27 cellular contexts compared by ENCODE assay signal in genomic region chr6:150835620-150836019, GRCh38. TPM values are rescaled to one million over a fixed set of nuclear protein-coding genes. Genes with fewer than 3 reads are reported as not detected.
DNase-seq lines count a peak whose midpoint lies in the region; ATAC-seq, FAIRE-seq and TF ChIP-seq lines count a peak whose summit lies in the region.
"Had no signal": no experiment of that assay in that cellular context is flagged by ENCODE, and none has a peak within 500 bp of the region (broad histone marks: within the 10 kb centered on the region; RNA-seq: fewer than 3 reads in every experiment).

No MANE protein-coding gene starts in this region.

- H3K27me3 Mint-ChIP-seq in progenitor cell of endocrine pancreas: no peaks in the 10 kb centered on the region
- H3K27me3 Mint-ChIP-seq: activated CD4-positive, alpha-beta memory T cell treated with anti-CD3 and anti-CD28 coated beads, Interleukin-2, amount 10 ng/mL, durations not matched to agents 7 days and 5 days; dendritic cell treated with granulocyte-macrophage colony-stimulating factor and Interleukin-4, amounts not matched to agents 40 ng/mL and 50 ng/mL, for 4 days had no signal

- no TSS peak for BruUV-seq in K562 (replicated peaks; lab: Mats Ljungman, UMichigan)

- no peak overlapping the region for H3K9ac ChIP-seq in K562 (ENCODE audit: insufficient read depth in 1 of 2, low read depth in 2 of 2, low read length in 2 of 2)
- H3K9ac ChIP-seq: BLaER1 had no signal

- H3K9me3 ChIP-seq in K562 (replicated peaks; ENCODE audit: control insufficient read depth, insufficient read depth, low read depth, low read length): no peaks in the 10 kb centered on the region
- H3K9me3 ChIP-seq: BLaER1, Caco-2, psoas muscle, tibial nerve had no signal

- peaks cover 0 to 4% of the 10 kb centered on the region in 2 experiments; a peak in 2 of 5 replicates for H3K4me1 ChIP-seq in K562 (replicated peaks in 1 of 2; ENCODE audit: control insufficient read depth in 2 of 2, insufficient read depth in 2 of 2, low read length in 2 of 2)
- H3K4me1 ChIP-seq: BLaER1, psoas muscle, tibial nerve had no signal

- H2AFZ ChIP-seq in K562 (ENCODE audit: low read depth, low read length): no peak overlapping the region

- TF ChIP-seq EP300 in K562 (IDR thresholded peaks at IDR 0.05; ENCODE audit: low read length): no peak

- no peaks in the 10 kb centered on the region for H3K9me1 ChIP-seq in K562 (ENCODE audit: control insufficient read depth, insufficient read depth, low read length)

- H3K4me1 Mint-ChIP-seq in progenitor cell of endocrine pancreas (ENCODE audit: low read depth): peaks cover 9% of the 10 kb centered on the region
- H3K4me1 Mint-ChIP-seq: activated CD4-positive, alpha-beta memory T cell treated with anti-CD3 and anti-CD28 coated beads, Interleukin-2, amount 10 ng/mL, durations not matched to agents 7 days and 5 days; activated naive CD8-positive, alpha-beta T cell treated with anti-CD3 and anti-CD28 coated beads, Interleukin-2, amount 10 ng/mL, durations not matched to agents 7 days and 5 days; naive thymus-derived CD8-positive, alpha-beta T cell had no signal

- no peak for TF ChIP-seq POLR2A in K562 (conservative IDR thresholded peaks at IDR 0.05)

- H4K20me1 ChIP-seq in K562 (replicated peaks; ENCODE audit: control insufficient read depth, insufficient read depth, low read length): peaks cover 2% of the 10 kb centered on the region; the same call in 1 of the 2 replicates
- H4K20me1 ChIP-seq: BLaER1 had no signal

- no peak overlapping the region for H3K4me3 ChIP-seq in K562
- H3K4me3 ChIP-seq: BLaER1, psoas muscle, SK-N-MC, tibial nerve had no signal

- H3K36me3 ChIP-seq in K562 (ENCODE audit: control insufficient read depth, insufficient read depth, low read length): no peaks in the 10 kb centered on the region

- POLR2A ChIA-PET in K562 (lab: Yijun Ruan, JAX): no interaction called here

- no peak for TF ChIP-seq RAD21 in K562 (CRISPR knock-in tag; conservative IDR thresholded peaks at IDR 0.05 in 1 of 2, IDR thresholded peaks at IDR 0.05 in 1 of 2)

- peaks cover 48 to 59% of the 10 kb centered on the region in 2 experiments for H3K27me3 ChIP-seq in K562 (ENCODE audit: control insufficient read depth in 2 of 2, insufficient read depth in 2 of 2, low read length in 2 of 2)
- H3K27me3 ChIP-seq: BLaER1, tibial nerve had no signal

- peak overlapping the region; percentile 37 for H3K27ac Mint-ChIP-seq in progenitor cell of endocrine pancreas
- H3K27ac Mint-ChIP-seq: activated CD4-positive, alpha-beta memory T cell treated with anti-CD3 and anti-CD28 coated beads, Interleukin-2, amount 10 ng/mL, durations not matched to agents 7 days and 5 days; activated naive CD8-positive, alpha-beta T cell treated with anti-CD3 and anti-CD28 coated beads, Interleukin-2, amount 10 ng/mL, durations not matched to agents 7 days and 5 days; dendritic cell treated with granulocyte-macrophage colony-stimulating factor and Interleukin-4, amounts not matched to agents 40 ng/mL and 50 ng/mL, for 4 days; naive thymus-derived CD8-positive, alpha-beta T cell; T-helper 1 cell treated with Interleukin-12 subunit alpha and Interleukin-12 subunit beta and Interleukin-4 antibody, amounts not matched to agents 30 μg/mL and 1 μg/mL, for 36 hours had no signal

- CTCF ChIA-PET in K562 (lab: Yijun Ruan, JAX; ENCODE audit: low intra/inter-chr PET ratio): no interaction called here

- DNase-seq in COLO668 (lab: John Stamatoyannopoulos, UW; ENCODE audit: unreplicated experiment) (peak; percentile 44), LoVo (ENCODE audit: low spot score) (peak; percentile 24), K562 (ENCODE audit: extremely low read depth in 1 of 4, low spot score in 3 of 4) (no peak), progenitor cell of endocrine pancreas (ENCODE audit: low spot score, unreplicated experiment) (no peak), cerebellar nuclear complex (lab: John Stamatoyannopoulos, UW) (no peak), Ammon's horn (ENCODE audit: low spot score) (no peak), T1000 (lab: John Stamatoyannopoulos, UW) (no peak)
- DNase-seq: activated CD4-positive, alpha-beta memory T cell treated with anti-CD3 and anti-CD28 coated beads, Interleukin-2, amount 10 ng/mL, durations not matched to agents 7 days and 5 days; activated CD4-positive, alpha-beta T cell treated with anti-CD3 and anti-CD28 coated beads for 1 hour; activated effector memory CD4-positive, alpha-beta T cell treated with Interleukin-2 at 50 U/mL for 16 hours; activated naive CD8-positive, alpha-beta T cell treated with anti-CD3 and anti-CD28 coated beads, Interleukin-2, amount 10 ng/mL, durations not matched to agents 7 days and 5 days; Caco-2; central memory CD4-positive, alpha-beta T cell; GOT3; naive thymus-derived CD8-positive, alpha-beta T cell; NCI-H1092 treated with DMSO at 0.1 percent for 48 hours; NCI-H1930; NCI-H526 treated with DMSO at 0.1 percent for 48 hours; nucleus accumbens; psoas muscle had no signal

- TF ChIP-seq CTCF in K562 (IDR thresholded peaks at IDR 0.05 in 2 of 3, conservative IDR thresholded peaks at IDR 0.05 in 1 of 3; ENCODE audit: insufficient read depth in 2 of 3, low read depth in 1 of 3, low read length in 3 of 3) (no peak), progenitor cell of endocrine pancreas (IDR thresholded peaks at IDR 0.05; ENCODE audit: unreplicated experiment) (no peak)

- no peak overlapping the region for H3K27ac ChIP-seq in K562 (ENCODE audit: extremely low read depth, low read depth, low read length)
- H3K27ac ChIP-seq: BLaER1, psoas muscle, SK-N-MC, tibial nerve had no signal

- intact Hi-C loops in K562 (cut with micrococcal nuclease): no loop called here

- no peak for ATAC-seq in K562
- ATAC-seq: naive thymus-derived CD8-positive, alpha-beta T cell; psoas muscle had no signal

- peak; percentile 32 for FAIRE-seq in K562 (lab: Jason Lieb, UNC)
- FAIRE-seq: astrocyte, keratinocyte had no signal

- H3K36me3 Mint-ChIP-seq in progenitor cell of endocrine pancreas (ENCODE audit: insufficient read depth): peaks cover 24% of the 10 kb centered on the region
- H3K36me3 Mint-ChIP-seq: activated naive CD8-positive, alpha-beta T cell treated with anti-CD3 and anti-CD28 coated beads, Interleukin-2, amount 10 ng/mL, durations not matched to agents 7 days and 5 days; naive thymus-derived CD8-positive, alpha-beta T cell had no signal

- no peak overlapping the region for H3K4me3 Mint-ChIP-seq in progenitor cell of endocrine pancreas (ENCODE audit: low read depth)
- H3K4me3 Mint-ChIP-seq: activated CD4-positive, alpha-beta memory T cell treated with anti-CD3 and anti-CD28 coated beads, Interleukin-2, amount 10 ng/mL, durations not matched to agents 7 days and 5 days; activated naive CD8-positive, alpha-beta T cell treated with anti-CD3 and anti-CD28 coated beads, Interleukin-2, amount 10 ng/mL, durations not matched to agents 7 days and 5 days; dendritic cell treated with granulocyte-macrophage colony-stimulating factor and Interleukin-4, amounts not matched to agents 40 ng/mL and 50 ng/mL, for 4 days; naive thymus-derived CD8-positive, alpha-beta T cell; T-helper 1 cell treated with Interleukin-12 subunit alpha and Interleukin-12 subunit beta and Interleukin-4 antibody, amounts not matched to agents 30 μg/mL and 1 μg/mL, for 36 hours had no signal

- no peaks in the 10 kb centered on the region for H3K79me2 ChIP-seq in K562 (ENCODE audit: control insufficient read depth, insufficient read depth, low read length)

- H3K9me3 Mint-ChIP-seq in progenitor cell of endocrine pancreas (ENCODE audit: low read depth): no peaks in the 10 kb centered on the region
- H3K9me3 Mint-ChIP-seq: activated CD4-positive, alpha-beta memory T cell treated with anti-CD3 and anti-CD28 coated beads, Interleukin-2, amount 10 ng/mL, durations not matched to agents 7 days and 5 days; activated naive CD8-positive, alpha-beta T cell treated with anti-CD3 and anti-CD28 coated beads, Interleukin-2, amount 10 ng/mL, durations not matched to agents 7 days and 5 days; dendritic cell treated with granulocyte-macrophage colony-stimulating factor and Interleukin-4, amounts not matched to agents 40 ng/mL and 50 ng/mL, for 4 days; naive thymus-derived CD8-positive, alpha-beta T cell; T-helper 1 cell treated with Interleukin-12 subunit alpha and Interleukin-12 subunit beta and Interleukin-4 antibody, amounts not matched to agents 30 μg/mL and 1 μg/mL, for 36 hours had no signal

- in situ Hi-C loops in K562 (cut with MboI): no loop called here

- no peak overlapping the region for H3K4me2 ChIP-seq in K562 (ENCODE audit: insufficient read depth, low read length)
- H3K4me2 ChIP-seq: BLaER1 had no signal

TF ChIP-seq in K562, 482 proteins besides CTCF, POLR2A, EP300 and RAD21 (continues in another document):
- TF ChIP-seq ILF3 (IDR thresholded peaks at IDR 0.05; ENCODE audit: borderline replicate concordance): no peak
- TF ChIP-seq BRCA1 (IDR thresholded peaks at IDR 0.05): no peak
- TF ChIP-seq BRCA1 (CRISPR knock-in tag; IDR thresholded peaks at IDR 0.05): no peak

RNA-seq across cellular contexts. Expression of gene MTHFD1L, which starts 29.9 kb away (rescaled TPM):
- total RNA-seq in K562 (2011; cell fraction: chromatin; rRNA removed; ENCODE audit: low replicate concordance): 162 and 229 TPM in 2 replicates
- total RNA-seq in K562 (2011; cell fraction: nucleolus; rRNA removed): 68.4 and 78.3 TPM in 2 replicates
- 96.0 and 99.6 TPM in 2 replicates for total RNA-seq in K562 (2011; cell fraction: nucleoplasm; rRNA removed)
- total RNA-seq in K562 (2014; rRNA removed) (36.0 and 36.9 TPM in 2 replicates), K562 (2014; rRNA removed; fragmentation: Illumina TruSeq; extraction: Trizol) (63.0 and 85.9 TPM in 2 replicates), K562 (2015; rRNA removed; fragmentation: Illumina TruSeq; extraction: Trizol) (22.9 and 24.0 TPM in 2 replicates), K562 (2021) (118 and 128 TPM in 2 replicates), progenitor cell of endocrine pancreas (37.4 and 44.5 TPM in 2 replicates)
- polyA plus RNA-seq in K562 (2011; rRNA removed) (77.7 and 80.6 TPM in 2 replicates), K562 (2014; fragmentation: Illumina TruSeq; extraction: Trizol) (65.5 and 68.2 TPM in 2 replicates), K562 (2014; fragmentation: Nextera tagmentation; extraction: Ambion mirVana) (10 to 100 TPM; 20.9 to 27.7 TPM), K562 (2014; rRNA removed) (61.0 and 61.8 TPM in 2 replicates)
- 23.3 and 44.4 TPM in 2 replicates for polyA plus RNA-seq in K562 (2011; cell fraction: cytosol; rRNA removed)
- polyA plus RNA-seq in K562 (2011; cell fraction: nucleus; rRNA removed): 34.2 and 46.5 TPM in 2 replicates
- polyA plus RNA-seq in K562 (2012): 47.8 and 100 TPM in 2 replicates
- 78.9 and 99.3 TPM in 2 replicates for polyA minus RNA-seq in K562 (2011; rRNA and poly(A)+ RNA removed)
- polyA minus RNA-seq in K562 (2011; cell fraction: cytosol; rRNA and poly(A)+ RNA removed): 48.1 and 48.5 TPM in 2 replicates
- 38.1 and 74.5 TPM in 2 replicates for polyA minus RNA-seq in K562 (2011; cell fraction: nucleus; rRNA and poly(A)+ RNA removed)

Comparison
In these comparisons a context has a peak if more than half of its experiments do, and no peak if none do; other contexts are left out.
1. DNase-seq: peak in COLO668 (single experiment) and LoVo (single experiment); none in K562 (0 of 4), progenitor cell of endocrine pancreas (single experiment), cerebellar nuclear complex (0 of 2), Ammon's horn (single experiment) and T1000 (single experiment).